ENCODE assay signal across 8 cellular contexts in genomic region chr4:139015269-139015947, GRCh38. TPM values are rescaled to one million over a fixed set of nuclear protein-coding genes. Genes with fewer than 3 reads are reported as not detected.
DNase-seq lines count a peak whose midpoint lies in the region; ATAC-seq and TF ChIP-seq lines count a peak whose summit lies in the region.

TSS of gene NOCT (plus strand) at chr4:139015781. CDS start at chr4:139015982, 201 bp downstream.

- H3K27me3 ChIP-seq in CD4-positive, CD25-positive, alpha-beta regulatory T cell (ENCODE audit: control insufficient read depth, insufficient read depth, low read length) = no peaks in the 10 kb centered on the region
- no peaks in the 10 kb centered on the region for H3K27me3 ChIP-seq in left lung

- no peaks in the 10 kb centered on the region for H3K9me3 Mint-ChIP-seq in CD4-positive, CD25-positive, alpha-beta regulatory T cell

- DNase-seq in CD4-positive, CD25-positive, alpha-beta regulatory T cell = peak; percentile 88 to 93 (median 89)
- DNase-seq in NCI-H748 treated with DMSO at 0.1 percent for 48 hours (lab: John Stamatoyannopoulos, UW) (peak; percentile 42), dedifferentiated amniotic fluid mesenchymal stem cell (ENCODE audit: extremely low spot score) (peak; percentile 75), left lung (peak; percentile 93 to 97)
- peak; percentile 83 to 92 for DNase-seq in activated CD4-positive, alpha-beta T cell treated with anti-CD3 and anti-CD28 coated beads, Interleukin-2, amount 50 U/mL, for 24 hours (ENCODE audit: low read depth in 1 of 2, low spot score in 1 of 2)
- DNase-seq in stimulated activated CD4-positive, alpha-beta T cell treated with anti-CD3 and anti-CD28 coated beads, Interleukin-2, amount 100 ng/mL, for 4 hours (ENCODE audit: low read depth) = peak; percentile 90

- H3K36me3 Mint-ChIP-seq in CD4-positive, CD25-positive, alpha-beta regulatory T cell = no peaks in the 10 kb centered on the region

- intact Hi-C loops in left lung (cut with DNase I) = no loop called here

- H3K36me3 ChIP-seq in CD4-positive, CD25-positive, alpha-beta regulatory T cell (ENCODE audit: control insufficient read depth, insufficient read depth, low read length) = no peaks in the 10 kb centered on the region
- H3K36me3 ChIP-seq in left lung = no peaks in the 10 kb centered on the region

- peak within 1 kb of the TSS; percentile 94 to 98 (median 97) for H3K27ac Mint-ChIP-seq in CD4-positive, CD25-positive, alpha-beta regulatory T cell

- peak within 1 kb of the TSS; percentile 85 for H3K27ac ChIP-seq in CD4-positive, CD25-positive, alpha-beta regulatory T cell (ENCODE audit: insufficient read depth, low read length, poor library complexity, severe bottlenecking)
- peak within 1 kb of the TSS; percentile 90 to 91 for H3K27ac ChIP-seq in left lung

- peaks cover 9 to 30% (median 19%) of the 10 kb centered on the region in 4 donors for H3K4me1 Mint-ChIP-seq in CD4-positive, CD25-positive, alpha-beta regulatory T cell

- no peaks in the 10 kb centered on the region for H3K27me3 Mint-ChIP-seq in CD4-positive, CD25-positive, alpha-beta regulatory T cell

- peak; percentile 94 for ATAC-seq in CD4-positive, CD25-positive, alpha-beta regulatory T cell (ENCODE audit: low read depth in 2 of 2)
- peak; percentile 95 for ATAC-seq in GM19397 (IDR thresholded peaks at IDR 0.05; ENCODE audit: unreplicated experiment)
- ATAC-seq in HG03565 (IDR thresholded peaks at IDR 0.05; ENCODE audit: unreplicated experiment) = peak; percentile 89
- ATAC-seq in left lung = peak; percentile 94

- H3K4me3 ChIP-seq in CD4-positive, CD25-positive, alpha-beta regulatory T cell (ENCODE audit: low read depth, low read length) = peak within 1 kb of the TSS; percentile 87
- H3K4me3 ChIP-seq in left lung = peak within 1 kb of the TSS; percentile 66 to 71

- H3K4me1 ChIP-seq in CD4-positive, CD25-positive, alpha-beta regulatory T cell (ENCODE audit: control insufficient read depth, insufficient read depth, low read length, poor library complexity, severe bottlenecking) = peaks cover 20% of the 10 kb centered on the region
- H3K4me1 ChIP-seq in left lung = peaks cover 11 to 63% of the 10 kb centered on the region in 2 donors

- TF ChIP-seq CTCF in left lung (IDR thresholded peaks at IDR 0.05) = peak; percentile 11 to 40

- H3K9me3 ChIP-seq in CD4-positive, CD25-positive, alpha-beta regulatory T cell (ENCODE audit: control insufficient read depth in 2 of 2, low read length in 2 of 2) = no peaks in the 10 kb centered on the region
- H3K9me3 ChIP-seq in left lung = no peaks in the 10 kb centered on the region

- peak within 1 kb of the TSS; percentile 78 to 96 (median 90) for H3K4me3 Mint-ChIP-seq in CD4-positive, CD25-positive, alpha-beta regulatory T cell

RNA-seq across cellular contexts. Expression of gene NOCT, which starts in this region (rescaled TPM):
- total RNA-seq in CD4-positive, CD25-positive, alpha-beta regulatory T cell = 14.6 TPM
- under 1 TPM in 3 of 4 donors, not detected in 1; 0.14 to 0.44 (median 0.24) TPM for polyA plus RNA-seq in CD4-positive, CD25-positive, alpha-beta regulatory T cell
- total RNA-seq in left lung = 10 to 100 TPM; 10.7 to 11.9 TPM

Comparison
In these comparisons a context has a peak if more than half of its experiments do, and no peak if none do; other contexts are left out.
1. Peak in every context shown above with its lines: DNase-seq, ATAC-seq, H3K4me3 ChIP-seq and H3K27ac ChIP-seq.
2. DNase-seq: peak in every context shown above with its lines; median percentile 95 in left lung; 90 in stimulated activated CD4-positive, alpha-beta T cell treated with anti-CD3 and anti-CD28 coated beads, Interleukin-2, amount 100 ng/mL, for 4 hours; 89 in CD4-positive, CD25-positive, alpha-beta regulatory T cell; 88 in activated CD4-positive, alpha-beta T cell treated with anti-CD3 and anti-CD28 coated beads, Interleukin-2, amount 50 U/mL, for 24 hours; 75 in dedifferentiated amniotic fluid mesenchymal stem cell; 42 in NCI-H748 treated with DMSO at 0.1 percent for 48 hours.